ENCODE assay signal across 3 cellular contexts in genomic region chr7:132854238-132854637, GRCh38.
TF ChIP-seq lines count a peak whose summit lies in the region.

No MANE protein-coding gene starts in this region.

TF ChIP-seq in HepG2, 621 proteins besides CTCF, POLR2A, EP300 and RAD21:
- TF ChIP-seq ZXDC (CRISPR knock-in tag; IDR thresholded peaks at IDR 0.05): no peak
- peak; percentile 58 for TF ChIP-seq CEBPB (IDR thresholded peaks at IDR 0.05; ENCODE audit: borderline replicate concordance, low read depth, low read length)
- no peak for TF ChIP-seq ZFX (CRISPR knock-in tag; IDR thresholded peaks at IDR 0.05; ENCODE audit: low read depth)
- no peak for TF ChIP-seq E2F2 (CRISPR knock-in tag; IDR thresholded peaks at IDR 0.05; ENCODE audit: borderline replicate concordance)

TF ChIP-seq in IMR-90, 13 proteins besides CTCF, POLR2A, EP300 and RAD21:
- TF ChIP-seq NFE2L2 (IDR thresholded peaks at IDR 0.05; ENCODE audit: low read depth, low read length): no peak
- no peak for TF ChIP-seq MAZ (IDR thresholded peaks at IDR 0.05; ENCODE audit: borderline replicate concordance, low read depth, low read length)
- TF ChIP-seq CEBPB (IDR thresholded peaks at IDR 0.05; ENCODE audit: low read depth, low read length): peak; percentile 89
- TF ChIP-seq USF2 (IDR thresholded peaks at IDR 0.05; ENCODE audit: low read depth, low read length): no peak
- TF ChIP-seq RCOR1 (IDR thresholded peaks at IDR 0.05; ENCODE audit: insufficient replicate concordance, low read length): no peak
- no peak for TF ChIP-seq RFX5 (IDR thresholded peaks at IDR 0.05; ENCODE audit: low read depth, low read length)
- TF ChIP-seq ELK1 (IDR thresholded peaks at IDR 0.05; ENCODE audit: borderline replicate concordance, low read depth, low read length): no peak
- TF ChIP-seq FOS (IDR thresholded peaks at IDR 0.05; ENCODE audit: low read depth, low read length): no peak

TF ChIP-seq in H1, 55 proteins besides CTCF, POLR2A, EP300 and RAD21:
- TF ChIP-seq SP4 (IDR thresholded peaks at IDR 0.05; ENCODE audit: low read length): no peak
- peak; percentile 35; the same call in 1 of the 2 replicates for TF ChIP-seq CEBPB (IDR thresholded peaks at IDR 0.05; ENCODE audit: low read depth, low read length)
